In genomic region chr16:69621225-69621624, GRCh38 we compare ENCODE assay signal across 18 cellular contexts.
"Had no signal": no experiment of that assay in that cellular context is flagged by ENCODE, and none has a peak within 500 bp of the region (broad histone marks: within the 10 kb centered on the region; RNA-seq: fewer than 3 reads in every experiment).

No MANE protein-coding gene starts in this region.

- H3K36me3 ChIP-seq: right atrium auricular region, sigmoid colon, tibial artery, upper lobe of left lung, uterus had no signal

- H3K9me3 ChIP-seq: esophagus squamous epithelium, right atrium auricular region, sigmoid colon, tibial artery, upper lobe of left lung, uterus had no signal

- ATAC-seq: left cardiac atrium; left ventricle myocardium superior; naive thymus-derived CD4-positive, alpha-beta T cell; stimulated activated naive CD8-positive, alpha-beta T cell treated with anti-CD3 and anti-CD28 coated beads, Interleukin-15, Interleukin-2, amounts not matched to agents 100 U/mL and 50 U/mL, for 24 hours had no signal

- H3K4me3 ChIP-seq: esophagus squamous epithelium, lung, right atrium auricular region, sigmoid colon, skin epidermis, tibial artery, upper lobe of left lung, uterus had no signal

- H3K27me3 ChIP-seq: esophagus squamous epithelium, right atrium auricular region, sigmoid colon, tibial artery, upper lobe of left lung, uterus had no signal

- H3K4me1 ChIP-seq: uterus had no signal

- H3K27ac ChIP-seq: right atrium auricular region, tibial artery, upper lobe of left lung, uterus had no signal

- DNase-seq: effector memory CD4-positive, alpha-beta T cell; esophagus squamous epithelium; foreskin fibroblast; kidney; left cardiac atrium; left ventricle myocardium superior; mesenchymal stem cell; naive thymus-derived CD4-positive, alpha-beta T cell; posterior cingulate gyrus; sigmoid colon; stimulated activated CD4-positive, alpha-beta T cell treated with anti-CD3 and anti-CD28 coated beads, Interleukin-12 subunit alpha, Interleukin-12 subunit beta, amount 100 ng/mL, for 4 hours; stimulated activated naive CD8-positive, alpha-beta T cell treated with anti-CD3 and anti-CD28 coated beads, Interleukin-15, Interleukin-2, amounts not matched to agents 100 U/mL and 50 U/mL, for 24 hours; tibial artery; upper lobe of left lung; uterus had no signal
